Comparison of ENCODE assay signal across 11 cellular contexts in genomic region chr6:31700716-31701401, GRCh38. TPM values are rescaled to one million over a fixed set of nuclear protein-coding genes. Genes with fewer than 3 reads are reported as not detected.
DNase-seq lines count a peak whose midpoint lies in the region; ATAC-seq and TF ChIP-seq lines count a peak whose summit lies in the region.
"Had no signal": no experiment of that assay in that cellular context is flagged by ENCODE, and none has a peak within 500 bp of the region (broad histone marks: within the 10 kb centered on the region; RNA-seq: fewer than 3 reads in every experiment).

No MANE protein-coding gene starts in this region.

- CTCF ChIA-PET in activated CD8-positive, alpha-beta memory T cell treated with anti-CD3 and anti-CD28 coated beads, Interleukin-2, amount 10 ng/mL, durations not matched to agents 7 days and 5 days (lab: Charles Lee) = interaction anchor here (1.6 kb wide), 1 partner anchor 20 kb away, joined by 4 read pairs; the partner anchor contains the start of gene LY6G5C
- CTCF ChIA-PET in activated B cell treated with CpG ODN at 0.5 μM for 24 hours (lab: Charles Lee) = interaction anchor here (1.2 kb wide), 1 partner anchor 252 kb away, joined by 3 read pairs; no protein-coding TSS in a partner anchor

- no peak overlapping the region for H3K9ac ChIP-seq in smooth muscle cell (ENCODE audit: low read depth)

- peak overlapping the region; percentile 50 for H3K27ac Mint-ChIP-seq in activated CD8-positive, alpha-beta memory T cell treated with anti-CD3 and anti-CD28 coated beads, Interleukin-2, amount 10 ng/mL, durations not matched to agents 7 days and 5 days
- H3K27ac Mint-ChIP-seq in activated B cell treated with CpG ODN at 0.5 μM for 24 hours = no peak overlapping the region
- peak overlapping the region; percentile 81 to 99 (median 98) for H3K27ac Mint-ChIP-seq in immature natural killer cell

- H3F3A ChIP-seq in smooth muscle cell (ENCODE audit: low read depth) = no peaks in the 10 kb centered on the region

- no peaks in the 10 kb centered on the region for H3K9me3 ChIP-seq in smooth muscle cell (replicated peaks; ENCODE audit: low read depth)
- H3K9me3 ChIP-seq: MG63 had no signal

- intact Hi-C loops in activated B cell treated with CpG ODN at 0.5 μM for 24 hours (cut with micrococcal nuclease) = no loop called here

- WGBS in smooth muscle cell (ENCODE audit: low lambda C conversion rate) = over 99% methylated on average over 5 of the region's 5 CpGs

- H3K27me3 ChIP-seq in smooth muscle cell (ENCODE audit: low read depth) = no peaks in the 10 kb centered on the region
- H3K27me3 ChIP-seq: MG63 had no signal

- peaks cover 10% of the 10 kb centered on the region for H3K4me1 ChIP-seq in smooth muscle cell (ENCODE audit: low read depth)

- POLR2A ChIA-PET in activated B cell treated with CpG ODN at 0.5 μM for 24 hours (lab: Charles Lee) = interaction anchor here (1.4 to 4.1 kb wide), 2 partner anchors 26 to 27 kb away, joined by 4 to 31 read pairs; no protein-coding TSS in a partner anchor

- peaks cover 5% of the 10 kb centered on the region for H4K20me1 ChIP-seq in smooth muscle cell (ENCODE audit: low read depth)

- ATAC-seq in activated CD8-positive, alpha-beta memory T cell treated with anti-CD3 and anti-CD28 coated beads, Interleukin-2, amount 10 ng/mL, durations not matched to agents 7 days and 5 days = no peak
- ATAC-seq in activated B cell treated with CpG ODN at 0.5 μM for 24 hours (ENCODE audit: low read depth) (no peak), HG02610 (IDR thresholded peaks at IDR 0.05; ENCODE audit: unreplicated experiment) (no peak), HG03280 (IDR thresholded peaks at IDR 0.05; ENCODE audit: unreplicated experiment) (no peak)

- no peak overlapping the region for H3K27ac ChIP-seq in smooth muscle cell (ENCODE audit: low read depth)

- no peaks in the 10 kb centered on the region for H3K36me3 ChIP-seq in smooth muscle cell (ENCODE audit: low read depth)
- H3K36me3 ChIP-seq: MG63 had no signal

- no peak overlapping the region for H3K4me2 ChIP-seq in smooth muscle cell

- H3K9me3 Mint-ChIP-seq in activated CD8-positive, alpha-beta memory T cell treated with anti-CD3 and anti-CD28 coated beads, Interleukin-2, amount 10 ng/mL, durations not matched to agents 7 days and 5 days (ENCODE audit: low read depth) = no peaks in the 10 kb centered on the region
- H3K9me3 Mint-ChIP-seq in activated B cell treated with CpG ODN at 0.5 μM for 24 hours = no peaks in the 10 kb centered on the region
- no peaks in the 10 kb centered on the region for H3K9me3 Mint-ChIP-seq in immature natural killer cell

- H3K79me2 ChIP-seq in smooth muscle cell (ENCODE audit: low read depth) = peaks cover 27% of the 10 kb centered on the region

- no peak for DNase-seq in activated CD8-positive, alpha-beta memory T cell treated with anti-CD3 and anti-CD28 coated beads, Interleukin-2, amount 10 ng/mL, durations not matched to agents 7 days and 5 days
- no peak for DNase-seq in activated CD8-positive, alpha-beta memory T cell treated with anti-CD3 and anti-CD28 coated beads, Interleukin-2, amount 50 U/mL, for 4 hours
- DNase-seq in activated B cell treated with CpG ODN at 0.5 μM for 24 hours (no peak), immature natural killer cell (no peak), smooth muscle cell (lab: John Stamatoyannopoulos, UW; ENCODE audit: unreplicated experiment) (no peak), DMS153 (lab: John Stamatoyannopoulos, UW) (no peak)
- DNase-seq: MG63, midbrain had no signal

- no peak overlapping the region for H2AFZ ChIP-seq in smooth muscle cell (ENCODE audit: low read depth)

- H3K36me3 Mint-ChIP-seq in activated CD8-positive, alpha-beta memory T cell treated with anti-CD3 and anti-CD28 coated beads, Interleukin-2, amount 10 ng/mL, durations not matched to agents 7 days and 5 days = peaks cover 25% of the 10 kb centered on the region
- H3K36me3 Mint-ChIP-seq in activated B cell treated with CpG ODN at 0.5 μM for 24 hours (ENCODE audit: low read depth) (peaks cover 54% of the 10 kb centered on the region), immature natural killer cell (peaks cover 0 to 12% (median 5%) of the 10 kb centered on the region in 3 donors)

- H3K4me3 ChIP-seq in smooth muscle cell = peak overlapping the region; percentile 2
- H3K4me3 ChIP-seq: MG63 had no signal

- TF ChIP-seq CTCF in activated B cell treated with CpG ODN at 0.5 μM for 24 hours (IDR thresholded peaks at IDR 0.05) (no peak), smooth muscle cell (IDR thresholded peaks at IDR 0.05; ENCODE audit: borderline replicate concordance, insufficient read depth, poor library complexity, severe bottlenecking) (no peak)

- peak overlapping the region; percentile 19 for H3K4me3 Mint-ChIP-seq in activated CD8-positive, alpha-beta memory T cell treated with anti-CD3 and anti-CD28 coated beads, Interleukin-2, amount 10 ng/mL, durations not matched to agents 7 days and 5 days
- H3K4me3 Mint-ChIP-seq in activated B cell treated with CpG ODN at 0.5 μM for 24 hours (peak overlapping the region; percentile 99), immature natural killer cell (peak overlapping the region; percentile 94 to 99 (median 96))

- H3K27me3 Mint-ChIP-seq in activated CD8-positive, alpha-beta memory T cell treated with anti-CD3 and anti-CD28 coated beads, Interleukin-2, amount 10 ng/mL, durations not matched to agents 7 days and 5 days = no peaks in the 10 kb centered on the region
- H3K27me3 Mint-ChIP-seq in activated B cell treated with CpG ODN at 0.5 μM for 24 hours (no peaks in the 10 kb centered on the region), immature natural killer cell (ENCODE audit: low read depth in 3 of 3) (peaks cover 2 to 8% (median 3%) of the 10 kb centered on the region in 3 donors)

- H3K4me1 Mint-ChIP-seq in activated CD8-positive, alpha-beta memory T cell treated with anti-CD3 and anti-CD28 coated beads, Interleukin-2, amount 10 ng/mL, durations not matched to agents 7 days and 5 days = peaks cover 39% of the 10 kb centered on the region
- peaks cover 28% of the 10 kb centered on the region for H3K4me1 Mint-ChIP-seq in activated B cell treated with CpG ODN at 0.5 μM for 24 hours
- peaks cover 40 to 47% of the 10 kb centered on the region in 2 donors for H3K4me1 Mint-ChIP-seq in immature natural killer cell

RNA-seq across cellular contexts. Expression of gene ABHD16A, which starts 2.3 kb away (rescaled TPM):
- total RNA-seq in activated CD8-positive, alpha-beta memory T cell treated with anti-CD3 and anti-CD28 coated beads, Interleukin-2, amount 10 ng/mL, durations not matched to agents 7 days and 5 days = 10 to 100 TPM; 49.0 to 56.7 TPM
- total RNA-seq in activated B cell treated with CpG ODN at 0.5 μM for 24 hours (49.3 and 59.1 TPM in 2 replicates), smooth muscle cell (24.9 and 32.8 TPM in 2 replicates)
- polyA plus RNA-seq in immature natural killer cell (10 to 100 TPM; 43.6 to 53.7 (median 47.0) TPM), smooth muscle cell (39.9 and 40.5 TPM in 2 replicates)

RNA-seq across cellular contexts. Expression of gene LY6G6F, which starts 5.8 kb away (rescaled TPM):
- total RNA-seq in activated CD8-positive, alpha-beta memory T cell treated with anti-CD3 and anti-CD28 coated beads, Interleukin-2, amount 10 ng/mL, durations not matched to agents 7 days and 5 days = not detected
- total RNA-seq in activated B cell treated with CpG ODN at 0.5 μM for 24 hours (not detected in 2 replicates), smooth muscle cell (not detected in 2 replicates)
- polyA plus RNA-seq in immature natural killer cell (1 to 10 TPM in 1 of 3 donors, not detected in 2; 2.5 TPM), smooth muscle cell (not detected in 2 replicates)
- total RNA-seq: urinary bladder had no signal
- polyA plus RNA-seq: urinary bladder had no signal

RNA-seq across cellular contexts. Expression of gene LY6G6D, which starts 14.3 kb away (rescaled TPM):
- not detected for total RNA-seq in activated CD8-positive, alpha-beta memory T cell treated with anti-CD3 and anti-CD28 coated beads, Interleukin-2, amount 10 ng/mL, durations not matched to agents 7 days and 5 days
- total RNA-seq in activated B cell treated with CpG ODN at 0.5 μM for 24 hours = not detected in 2 replicates
- not detected for polyA plus RNA-seq in immature natural killer cell
- total RNA-seq in smooth muscle cell = not detected in 2 replicates
- not detected in 2 replicates for polyA plus RNA-seq in smooth muscle cell

RNA-seq across cellular contexts. Expression of gene LY6G5C, which starts 20.0 kb away (rescaled TPM):
- 1 to 10 TPM; 2.6 to 3.8 TPM for total RNA-seq in activated CD8-positive, alpha-beta memory T cell treated with anti-CD3 and anti-CD28 coated beads, Interleukin-2, amount 10 ng/mL, durations not matched to agents 7 days and 5 days
- total RNA-seq in activated B cell treated with CpG ODN at 0.5 μM for 24 hours (0.29 and 0.73 TPM in 2 replicates), smooth muscle cell (0.18 and 0.67 TPM in 2 replicates)
- polyA plus RNA-seq in immature natural killer cell (1 to 10 TPM; 4.6 to 9.7 (median 6.1) TPM), smooth muscle cell (3.8 and 5.2 TPM in 2 replicates)

RNA-seq across cellular contexts. Expression of gene LY6G6C, which starts 20.7 kb away (rescaled TPM):
- not detected for total RNA-seq in activated CD8-positive, alpha-beta memory T cell treated with anti-CD3 and anti-CD28 coated beads, Interleukin-2, amount 10 ng/mL, durations not matched to agents 7 days and 5 days
- total RNA-seq in activated B cell treated with CpG ODN at 0.5 μM for 24 hours (not detected in 2 replicates), smooth muscle cell (3.8 and 5.2 TPM in 2 replicates)
- polyA plus RNA-seq in immature natural killer cell (not detected), smooth muscle cell (3.9 and 7.2 TPM in 2 replicates)
- total RNA-seq: urinary bladder had no signal
- polyA plus RNA-seq: urinary bladder had no signal

Comparison
In these comparisons a context has a peak if more than half of its experiments do, and no peak if none do; other contexts are left out.
1. H3K4me3 Mint-ChIP-seq: peak in every context shown above with its lines; median percentile 99 in activated B cell treated with CpG ODN at 0.5 μM for 24 hours; 96 in immature natural killer cell; 19 in activated CD8-positive, alpha-beta memory T cell treated with anti-CD3 and anti-CD28 coated beads, Interleukin-2, amount 10 ng/mL, durations not matched to agents 7 days and 5 days.